Comparison of ENCODE assay signal across 12 cellular contexts in the genomic region with DNA sequence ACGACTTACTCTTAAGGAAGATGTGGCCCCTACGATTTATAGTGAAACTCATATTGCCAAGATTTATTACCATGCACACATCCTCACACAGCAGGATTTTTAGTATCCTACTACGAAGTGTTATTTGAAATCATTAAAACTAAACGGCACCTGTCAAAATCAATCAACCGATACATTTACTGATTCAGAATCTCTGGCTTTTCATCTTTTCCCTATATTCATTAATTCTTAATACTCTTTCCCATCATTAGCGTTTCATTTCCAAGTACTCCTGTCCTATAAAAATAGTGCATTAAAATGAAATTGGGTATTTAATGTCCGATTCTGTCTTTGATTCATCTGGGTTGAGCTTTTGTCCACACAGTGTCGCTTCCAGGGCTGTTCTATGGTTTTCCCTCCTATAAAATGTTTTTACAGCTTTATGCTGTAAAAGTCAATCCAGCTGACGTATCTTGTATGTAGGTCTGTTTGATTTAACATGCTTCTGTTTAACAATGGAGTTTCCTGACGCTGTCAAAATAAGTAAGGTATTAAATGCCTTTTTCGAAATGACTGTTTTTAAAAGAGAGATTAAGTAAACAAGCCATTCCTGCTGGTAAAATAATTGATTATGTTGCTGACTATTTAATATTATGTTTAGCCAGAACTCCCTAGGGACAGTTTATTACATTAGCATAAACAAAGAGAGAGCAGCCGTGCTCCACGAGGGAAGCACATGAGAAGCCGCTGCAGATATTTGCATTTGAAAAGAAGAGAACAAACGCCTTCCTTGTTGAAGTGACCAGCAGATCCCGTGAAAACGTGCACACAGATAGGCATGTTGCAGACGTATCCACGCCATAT. TPM values are rescaled to one million over a fixed set of nuclear protein-coding genes. Genes with fewer than 3 reads are reported as not detected.
A peak's percentile ranks its signal among the peaks of the same experiment; 100 is the strongest.
DNase-seq lines count a peak whose midpoint lies in the region; FAIRE-seq and TF ChIP-seq lines count a peak whose summit lies in the region.
"Had no signal": no experiment of that assay in that cellular context is flagged by ENCODE, and none has a peak within 500 bp of the region (broad histone marks: within the 10 kb centered on the region; RNA-seq: fewer than 3 reads in every experiment).

No MANE protein-coding gene starts in this region.

- H3K27me3 ChIP-seq in BE2C (peaks cover 12% of the 10 kb centered on the region), astrocyte (ENCODE audit: insufficient read depth, low read length) (peaks cover 5% of the 10 kb centered on the region), spleen (replicated peaks in 1 of 7) (no peaks in the 10 kb centered on the region)
- H3K27me3 ChIP-seq: thyroid gland had no signal

- no peaks in the 10 kb centered on the region for H3K36me3 ChIP-seq in BE2C
- H3K36me3 ChIP-seq in astrocyte (ENCODE audit: insufficient read depth, low read length) = no peaks in the 10 kb centered on the region
- no peaks in the 10 kb centered on the region for H3K36me3 ChIP-seq in spleen
- H3K36me3 ChIP-seq: thyroid gland had no signal

- H3K9me3 ChIP-seq in BE2C (no peaks in the 10 kb centered on the region), astrocyte (ENCODE audit: insufficient read depth, low read depth, low read length) (no peaks in the 10 kb centered on the region), spleen (no peaks in the 10 kb centered on the region)
- H3K9me3 ChIP-seq: thyroid gland had no signal

- CTCF ChIA-PET in activated CD4-positive, alpha-beta T cell treated with anti-CD3 and anti-CD28 coated beads, Interleukin-2, amount 10 ng/mL, durations not matched to agents 7 days and 5 days (lab: Charles Lee) = no interaction called here

- H3K4me1 Mint-ChIP-seq in astrocyte (ENCODE audit: low read depth, unreplicated experiment) = peaks cover 5% of the 10 kb centered on the region
- peaks cover 14% of the 10 kb centered on the region for H3K4me1 Mint-ChIP-seq in activated CD4-positive, alpha-beta T cell treated with anti-CD3 and anti-CD28 coated beads, Interleukin-2, amount 10 ng/mL, durations not matched to agents 7 days and 5 days

- H3K9me3 Mint-ChIP-seq in astrocyte (ENCODE audit: unreplicated experiment) = no peaks in the 10 kb centered on the region
- H3K9me3 Mint-ChIP-seq in activated CD4-positive, alpha-beta T cell treated with anti-CD3 and anti-CD28 coated beads, Interleukin-2, amount 10 ng/mL, durations not matched to agents 7 days and 5 days = no peaks in the 10 kb centered on the region
- H3K9me3 Mint-ChIP-seq: activated T-cell treated with anti-CD3 and anti-CD28 coated beads, Interleukin-2, amount 50 U/mL, for 24 hours had no signal

- intact Hi-C loops in spleen (cut with DNase I; ENCODE audit: low total_unique reads) = no loop called here

- H3K4me2 ChIP-seq in astrocyte (ENCODE audit: low read length) = peak overlapping the region; percentile 57

- FAIRE-seq in astrocyte (lab: Jason Lieb, UNC) = no peak

- TF ChIP-seq POLR2A in spleen (IDR thresholded peaks at IDR 0.05) = no peak

- H3K79me2 ChIP-seq in astrocyte (ENCODE audit: insufficient read depth, low read length) = no peaks in the 10 kb centered on the region

- no peak for TF ChIP-seq CTCF in BE2C (IDR thresholded peaks at IDR 0.05; ENCODE audit: low read depth, low read length)
- TF ChIP-seq CTCF in astrocyte (IDR thresholded peaks at IDR 0.05; ENCODE audit: insufficient read depth, low read depth, low read length) = no peak
- TF ChIP-seq CTCF in spleen (IDR thresholded peaks at IDR 0.05 in 8 of 11, conservative IDR thresholded peaks at IDR 0.05 in 3 of 11) = no peak

- POLR2A ChIA-PET in activated CD4-positive, alpha-beta T cell treated with anti-CD3 and anti-CD28 coated beads, Interleukin-2, amount 10 ng/mL, durations not matched to agents 7 days and 5 days (lab: Charles Lee) = no interaction called here

- no peak overlapping the region for H3K27ac ChIP-seq in astrocyte (ENCODE audit: low read depth, low read length)
- no peak overlapping the region for H3K27ac ChIP-seq in spleen
- H3K27ac ChIP-seq: thyroid gland had no signal

- H3K36me3 Mint-ChIP-seq in astrocyte (ENCODE audit: low read depth, unreplicated experiment) = no peaks in the 10 kb centered on the region
- H3K36me3 Mint-ChIP-seq in activated CD4-positive, alpha-beta T cell treated with anti-CD3 and anti-CD28 coated beads, Interleukin-2, amount 10 ng/mL, durations not matched to agents 7 days and 5 days (ENCODE audit: low read depth) = no peaks in the 10 kb centered on the region

- no peak overlapping the region for H3K4me3 Mint-ChIP-seq in astrocyte (ENCODE audit: unreplicated experiment)
- no peak overlapping the region for H3K4me3 Mint-ChIP-seq in activated CD4-positive, alpha-beta T cell treated with anti-CD3 and anti-CD28 coated beads, Interleukin-2, amount 10 ng/mL, durations not matched to agents 7 days and 5 days
- H3K4me3 Mint-ChIP-seq: activated T-cell treated with anti-CD3 and anti-CD28 coated beads, Interleukin-2, amount 50 U/mL, for 24 hours had no signal

- WGBS in spleen, 5 donors = 58 to 70% (median 65%) methylated on average over 19 of the region's 19 CpGs

- H3K4me1 ChIP-seq in BE2C = no peaks in the 10 kb centered on the region
- H3K4me1 ChIP-seq in astrocyte (ENCODE audit: insufficient read depth, low read length) = no peaks in the 10 kb centered on the region
- H3K4me1 ChIP-seq in spleen = peaks cover 0 to 11% (median 0%) of the 10 kb centered on the region in 6 donors
- H3K4me1 ChIP-seq: thyroid gland had no signal

- no peak for DNase-seq in BE2C
- DNase-seq in NCI-H1092 (lab: John Stamatoyannopoulos, UW) = peak; percentile 88
- no peak for DNase-seq in astrocyte (ENCODE audit: low read depth)
- DNase-seq in left kidney (ENCODE audit: low read depth, low spot score) = peak; percentile 68
- no peak for DNase-seq in stimulated activated naive CD4-positive, alpha-beta T cell treated with Interleukin-2 at 50 U/mL for 16 hours (lab: John Stamatoyannopoulos, UW)
- no peak for DNase-seq in NCI-H2029 (lab: John Stamatoyannopoulos, UW)
- DNase-seq in activated CD4-positive, alpha-beta T cell treated with anti-CD3 and anti-CD28 coated beads, Interleukin-2, amount 10 ng/mL, durations not matched to agents 7 days and 5 days = no peak
- no peak for DNase-seq in spleen
- DNase-seq: activated T-cell treated with anti-CD3 and anti-CD28 coated beads, Interleukin-2, amount 50 U/mL, for 24 hours; effector memory CD4-positive, alpha-beta T cell; NCI-H2107; thyroid gland had no signal

- no peaks in the 10 kb centered on the region for H4K20me1 ChIP-seq in astrocyte (ENCODE audit: insufficient read depth, low read length)

- no peak overlapping the region for H3K9ac ChIP-seq in astrocyte (ENCODE audit: low read length)

- H2AFZ ChIP-seq in astrocyte (ENCODE audit: low read depth, low read length) = peak overlapping the region; percentile 1

- H3K4me3 ChIP-seq in BE2C (ENCODE audit: low read depth, low read length) (peak overlapping the region; percentile 22), astrocyte (ENCODE audit: insufficient read depth, low read depth, low read length) (peak overlapping the region; percentile 25), spleen (no peak overlapping the region)
- H3K4me3 ChIP-seq: thyroid gland had no signal

- H3K27ac Mint-ChIP-seq in astrocyte (ENCODE audit: unreplicated experiment) = no peak overlapping the region
- H3K27ac Mint-ChIP-seq in activated CD4-positive, alpha-beta T cell treated with anti-CD3 and anti-CD28 coated beads, Interleukin-2, amount 10 ng/mL, durations not matched to agents 7 days and 5 days = no peak overlapping the region
- H3K27ac Mint-ChIP-seq: activated T-cell treated with anti-CD3 and anti-CD28 coated beads, Interleukin-2, amount 50 U/mL, for 24 hours had no signal

- no peaks in the 10 kb centered on the region for H3K27me3 Mint-ChIP-seq in astrocyte (ENCODE audit: low read depth, unreplicated experiment)
- H3K27me3 Mint-ChIP-seq in activated CD4-positive, alpha-beta T cell treated with anti-CD3 and anti-CD28 coated beads, Interleukin-2, amount 10 ng/mL, durations not matched to agents 7 days and 5 days = peaks cover 15% of the 10 kb centered on the region
- H3K27me3 Mint-ChIP-seq: activated T-cell treated with anti-CD3 and anti-CD28 coated beads, Interleukin-2, amount 50 U/mL, for 24 hours had no signal

RNA-seq across cellular contexts. Expression of gene SFMBT2, which starts 22.3 kb away (rescaled TPM):
- polyA plus RNA-seq in BE2C (2012; ENCODE audit: insufficient read depth, insufficient read length, low read depth) = 14.7 TPM
- total RNA-seq in astrocyte (3.9 and 5.0 TPM in 2 replicates), spleen (10 to 100 TPM; 28.4 to 47.7 (median 38.8) TPM)
- total RNA-seq in activated CD4-positive, alpha-beta T cell treated with anti-CD3 and anti-CD28 coated beads, Interleukin-2, amount 10 ng/mL, durations not matched to agents 7 days and 5 days = 10 to 100 TPM; 31.9 to 32.3 TPM
- polyA plus RNA-seq in spleen = 1 to 10 TPM; 4.4 to 6.2 (median 6.0) TPM

Comparison
In these comparisons a context has a peak if more than half of its experiments do, and no peak if none do; other contexts are left out.
1. DNase-seq: peak in NCI-H1092 (single experiment) and left kidney (single experiment); none in BE2C (single experiment), astrocyte (single experiment), stimulated activated naive CD4-positive, alpha-beta T cell treated with Interleukin-2 at 50 U/mL for 16 hours (single experiment), NCI-H2029 (single experiment), activated CD4-positive, alpha-beta T cell treated with anti-CD3 and anti-CD28 coated beads, Interleukin-2, amount 10 ng/mL, durations not matched to agents 7 days and 5 days (single experiment) and spleen (single experiment).
2. H3K4me3 ChIP-seq: peak in BE2C (single experiment) and astrocyte (single experiment); none in spleen (0 of 8).